1 cellular context compared by ENCODE assay signal in genomic region chr1:202113690-202114300, GRCh38.
TF ChIP-seq lines count a peak whose summit lies in the region.

No MANE protein-coding gene starts in this region.

TF ChIP-seq in H1, 55 proteins besides CTCF, POLR2A, EP300 and RAD21:
- TF ChIP-seq HDAC6 (IDR thresholded peaks at IDR 0.05; ENCODE audit: low read depth, low read length) (no peak), BACH1 (IDR thresholded peaks at IDR 0.05; ENCODE audit: low read length) (no peak), JUN (IDR thresholded peaks at IDR 0.05; ENCODE audit: low read depth, low read length) (no peak), MAX (IDR thresholded peaks at IDR 0.05) (no peak), SIX5 (IDR thresholded peaks at IDR 0.05; ENCODE audit: low read depth, low read length) (no peak), HDAC2 (IDR thresholded peaks at IDR 0.05; ENCODE audit: borderline replicate concordance in 1 of 2, low read depth in 2 of 2, low read length in 2 of 2) (no peak), TAF1 (IDR thresholded peaks at IDR 0.05; ENCODE audit: low read depth, low read length) (no peak), ATF3 (IDR thresholded peaks at IDR 0.05; ENCODE audit: insufficient read depth, low read depth, low read length) (no peak), CBX5 (IDR thresholded peaks at IDR 0.05; ENCODE audit: low read depth, low read length) (no peak), SP2 (IDR thresholded peaks at IDR 0.05; ENCODE audit: low read length) (no peak), MAFK (IDR thresholded peaks at IDR 0.05; ENCODE audit: low read depth, low read length) (no peak), TBP (IDR thresholded peaks at IDR 0.05; ENCODE audit: low read depth, low read length) (no peak), SRF (IDR thresholded peaks at IDR 0.05; ENCODE audit: low read depth, low read length) (no peak), RFX5 (IDR thresholded peaks at IDR 0.05; ENCODE audit: borderline replicate concordance, low read depth, low read length) (no peak), CHD7 (IDR thresholded peaks at IDR 0.05; ENCODE audit: insufficient replicate concordance, low read length) (no peak), NANOG (IDR thresholded peaks at IDR 0.05; ENCODE audit: insufficient read depth, low read depth, low read length, poor library complexity, severe bottlenecking) (no peak), SP4 (IDR thresholded peaks at IDR 0.05; ENCODE audit: low read length) (no peak)
TF ChIP-seq in H1: peak in this region for 0.
